8 cellular contexts compared by ENCODE assay signal in the genomic region with DNA sequence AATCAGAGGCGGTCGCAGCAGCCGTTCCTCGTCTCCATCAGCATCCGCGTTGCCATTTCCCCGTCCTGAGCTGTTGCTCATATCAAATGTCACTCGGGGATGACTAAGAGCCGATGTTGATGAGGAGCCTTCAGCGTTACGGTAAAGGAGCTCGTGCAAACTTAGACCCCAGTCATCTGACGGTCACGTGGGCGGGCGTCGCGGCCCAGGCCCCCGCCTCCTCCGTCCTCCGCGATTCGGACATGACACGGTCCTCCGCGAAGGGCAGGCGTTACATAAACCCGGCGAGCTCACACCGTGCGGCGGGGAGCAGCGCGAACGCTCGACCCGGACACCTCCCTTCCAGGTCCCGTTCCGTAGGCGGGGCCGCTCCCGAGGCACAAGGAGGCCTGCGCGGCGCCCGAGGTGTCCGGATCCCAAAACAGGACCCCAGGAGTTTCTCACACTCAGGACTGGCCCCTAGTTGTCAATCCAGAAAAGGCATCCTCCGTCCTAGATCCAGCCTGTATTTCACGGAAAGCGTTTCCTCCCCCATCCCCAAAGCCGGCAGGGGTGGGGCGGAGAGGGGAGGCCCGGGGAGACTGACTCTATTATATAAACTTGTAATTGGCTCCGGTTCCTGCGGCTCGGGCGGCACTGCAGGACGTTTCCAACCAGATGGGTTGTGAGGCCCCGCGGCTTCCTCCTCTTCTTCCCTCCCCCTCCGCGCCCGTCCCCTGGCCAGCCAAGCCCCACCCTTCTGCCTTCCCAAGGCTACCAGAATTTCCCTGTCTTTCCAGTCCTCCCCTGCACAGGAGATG.
DNase-seq lines count a peak whose midpoint lies in the region; ATAC-seq and TF ChIP-seq lines count a peak whose summit lies in the region.

No MANE protein-coding gene starts in this region.

- H3K4me3 Mint-ChIP-seq in T-helper 17 cell (peak overlapping the region; percentile 87), immature natural killer cell (peak overlapping the region; percentile 77 to 87 (median 80))

- H4K20me1 ChIP-seq in mammary epithelial cell (ENCODE audit: insufficient read depth, low read length), result no peaks in the 10 kb centered on the region

- peak overlapping the region; percentile 61 for H3K4me3 ChIP-seq in H7 (ENCODE audit: insufficient read depth, low read depth, low read length)
- H3K4me3 ChIP-seq in mammary epithelial cell (replicated peaks in 1 of 3; ENCODE audit: insufficient read depth in 1 of 3, low read depth in 2 of 3, low read length in 3 of 3), result peak overlapping the region; percentile 41 to 67 (median 52)
- peak overlapping the region; percentile 76 for H3K4me3 ChIP-seq in skeletal muscle satellite cell (ENCODE audit: low read length)

- dilution Hi-C loops in mammary epithelial cell (cut with HindIII; ENCODE audit: low sequenced_read_pairs), result no loop called here

- H3K4me1 ChIP-seq in mammary epithelial cell (ENCODE audit: insufficient read depth, low read length) (peaks cover 7% of the 10 kb centered on the region), skeletal muscle satellite cell (ENCODE audit: control insufficient read depth, insufficient read depth, low read length) (peaks cover 4% of the 10 kb centered on the region)

- in situ Hi-C loops in mammary epithelial cell (cut with MboI; ENCODE audit: low sequenced_read_pairs in 2 of 2) (no loop called here), GM13976 (cut with MboI; ENCODE audit: low sequenced_read_pairs, unreplicated experiment) (no loop called here)

- no peaks in the 10 kb centered on the region for H3K9me3 ChIP-seq in T-helper 17 cell (ENCODE audit: control insufficient read depth, low read length, poor library complexity, severe bottlenecking)
- no peaks in the 10 kb centered on the region for H3K9me3 ChIP-seq in mammary epithelial cell (replicated peaks; ENCODE audit: insufficient read depth, low read length)
- H3K9me3 ChIP-seq in skeletal muscle satellite cell (replicated peaks; ENCODE audit: low read length), result no peaks in the 10 kb centered on the region

- CTCF ChIA-PET in mammary epithelial cell (lab: Charles Lee; ENCODE audit: low non-redundant PET), result interaction anchor here (0.6 kb wide), 1 partner anchor 34 kb away, joined by 4 read pairs; no protein-coding TSS in a partner anchor

- H3K4me2 ChIP-seq in mammary epithelial cell (ENCODE audit: insufficient read depth, low read depth, low read length) (peak overlapping the region; percentile 83), skeletal muscle satellite cell (ENCODE audit: low read length) (peak overlapping the region; percentile 90)

- H3K4me1 Mint-ChIP-seq in T-helper 17 cell, result peaks cover 11% of the 10 kb centered on the region
- peaks cover 15 to 18% of the 10 kb centered on the region in 2 donors for H3K4me1 Mint-ChIP-seq in immature natural killer cell

- peak; percentile 49 for ATAC-seq in T-helper 17 cell

- H3K27ac ChIP-seq in mammary epithelial cell (ENCODE audit: insufficient read depth, low read depth, low read length), result no peak overlapping the region

- H3K36me3 ChIP-seq in H7 (replicated peaks; ENCODE audit: control insufficient read depth, insufficient read depth, low read length) (no peaks in the 10 kb centered on the region), mammary epithelial cell (ENCODE audit: insufficient read depth, low read length) (no peaks in the 10 kb centered on the region), skeletal muscle satellite cell (ENCODE audit: insufficient read depth, low read length) (no peaks in the 10 kb centered on the region)

- H3K9me3 Mint-ChIP-seq in immature natural killer cell, result peaks cover 0 to 6% (median 0%) of the 10 kb centered on the region in 6 donors

- DNase-seq in H7 (peak; percentile 90), T-helper 17 cell (no peak), mammary epithelial cell (peak; percentile 74), immature natural killer cell (peak; percentile 8 to 9 (median 8)), NOMO-1 treated with dmso at 0.1 percent for 144 hours (lab: John Stamatoyannopoulos, UW; ENCODE audit: unreplicated experiment) (no peak), GM13976 (ENCODE audit: low spot score) (no peak), NK-92 (lab: John Stamatoyannopoulos, UW; ENCODE audit: unreplicated experiment) (no peak)

- no peaks in the 10 kb centered on the region; the same call in none of the 2 replicates for H3K27me3 ChIP-seq in H7 (ENCODE audit: control insufficient read depth, insufficient read depth, low read length)
- H3K27me3 ChIP-seq in mammary epithelial cell (ENCODE audit: insufficient read depth, low read length), result no peaks in the 10 kb centered on the region
- peaks cover under 1% of the 10 kb centered on the region for H3K27me3 ChIP-seq in skeletal muscle satellite cell (ENCODE audit: control insufficient read depth, insufficient read depth, low read length)

- no peak overlapping the region for H3K9ac ChIP-seq in mammary epithelial cell (ENCODE audit: insufficient read depth, low read length)
- peak overlapping the region; percentile 73 for H3K9ac ChIP-seq in skeletal muscle satellite cell (ENCODE audit: low read depth, low read length)

- TF ChIP-seq CTCF in mammary epithelial cell (conservative IDR thresholded peaks at IDR 0.05 in 1 of 2, IDR thresholded peaks at IDR 0.05 in 1 of 2; ENCODE audit: extremely low read depth in 1 of 2, insufficient read depth in 1 of 2, low read depth in 1 of 2, low read length in 2 of 2) (peak in 1 of 2 donors; percentile 27), GM13976 (IDR thresholded peaks at IDR 0.05; ENCODE audit: borderline replicate concordance, control extremely low read depth, extremely low read depth, insufficient read depth, missing control alignments) (no peak)

- no peaks in the 10 kb centered on the region for H3K79me2 ChIP-seq in mammary epithelial cell (ENCODE audit: insufficient read depth, low read length)

- 4% methylated on average over 27 of the region's 63 CpGs for WGBS in mammary epithelial cell (ENCODE audit: low coverage, missing lambda C conversion rate)

- H2AFZ ChIP-seq in mammary epithelial cell (ENCODE audit: low read depth, low read length), result peak overlapping the region; percentile 97

- H3K27ac Mint-ChIP-seq in T-helper 17 cell, result no peak overlapping the region
- H3K27ac Mint-ChIP-seq in immature natural killer cell, result peak overlapping the region in 1 of 6 donors; percentile 41

- H3K36me3 Mint-ChIP-seq in T-helper 17 cell (ENCODE audit: low read depth) (no peaks in the 10 kb centered on the region), immature natural killer cell (no peaks in the 10 kb centered on the region)

- BruUV-seq in mammary epithelial cell (replicated peaks; lab: Mats Ljungman, UMichigan), result no TSS peak

- intact Hi-C loops in mammary epithelial cell (cut with micrococcal nuclease), result loop anchor here (2.0 kb wide), 1 partner anchor 66 kb away; no protein-coding TSS in a partner anchor

- peaks cover 60% of the 10 kb centered on the region for H3K27me3 Mint-ChIP-seq in T-helper 17 cell
- peaks cover 18 to 39% (median 28%) of the 10 kb centered on the region in 3 donors for H3K27me3 Mint-ChIP-seq in immature natural killer cell (ENCODE audit: low read depth in 3 of 3)

Comparison
In these comparisons a context has a peak if more than half of its experiments do, and no peak if none do; other contexts are left out.
1. DNase-seq: peak in H7 (single experiment), mammary epithelial cell (single experiment) and immature natural killer cell (3 of 3); none in T-helper 17 cell (0 of 3), NOMO-1 treated with dmso at 0.1 percent for 144 hours (single experiment), GM13976 (single experiment) and NK-92 (single experiment).
2. Peak in every context shown above with its lines, with median percentiles within 50 percentile points of each other: H3K4me3 ChIP-seq.